Comparison of ENCODE assay signal across 34 cellular contexts in genomic region chr18:43160509-43160908, GRCh38. TPM values are rescaled to one million over a fixed set of nuclear protein-coding genes. Genes with fewer than 3 reads are reported as not detected.
DNase-seq lines count a peak whose midpoint lies in the region; ATAC-seq, FAIRE-seq and TF ChIP-seq lines count a peak whose summit lies in the region.
"Had no signal": no experiment of that assay in that cellular context is flagged by ENCODE, and none has a peak within 500 bp of the region (broad histone marks: within the 10 kb centered on the region; RNA-seq: fewer than 3 reads in every experiment).

No MANE protein-coding gene starts in this region.

- H4K91ac ChIP-seq in H1 (replicated peaks; ENCODE audit: insufficient read length, low read length), result no peak overlapping the region

- H2BK120ac ChIP-seq in H1 (replicated peaks; ENCODE audit: low read depth, low read length), result no peak overlapping the region

- H4K5ac ChIP-seq in H1 (ENCODE audit: insufficient read length, low read depth, low read length), result no peak overlapping the region

- H4K20me1 ChIP-seq in GM23248 (ENCODE audit: insufficient read depth) (no peaks in the 10 kb centered on the region), H1 (replicated peaks in 1 of 2; ENCODE audit: control insufficient read depth in 1 of 2, insufficient read depth in 2 of 2, low read length in 2 of 2) (no peaks in the 10 kb centered on the region)

- ATAC-seq in SK-N-SH treated with all-trans-retinoic acid at 6 μM for 48 hours (no peak), GM19395 (IDR thresholded peaks at IDR 0.05; ENCODE audit: unreplicated experiment) (no peak), left lung (no peak)
- ATAC-seq: activated naive CD4-positive, alpha-beta T cell treated with anti-CD3 and anti-CD28 coated beads, Interleukin-2, amount 50 U/mL, for 72 hours; activated T-helper 17 cell treated with anti-CD3 and anti-CD28 coated beads, Interleukin-2, amount 50 U/mL, for 72 hours; body of pancreas; HepG2; stimulated activated effector memory CD8-positive, alpha-beta T cell treated with anti-CD3 and anti-CD28 coated beads, Interleukin-12 subunit alpha, Interleukin-12 subunit beta, amount 100 ng/mL, for 72 hours had no signal

- TF ChIP-seq POLR2A in H1 (IDR thresholded peaks at IDR 0.05; ENCODE audit: control extremely low read depth in 1 of 2, low read depth in 2 of 2, low read length in 2 of 2), result no peak

- no peaks in the 10 kb centered on the region for H3K9me2 ChIP-seq in GM23248 (ENCODE audit: insufficient read depth)

- no peak overlapping the region for H2BK20ac ChIP-seq in H1 (ENCODE audit: low read length)

- H3K18ac ChIP-seq in H1 (ENCODE audit: extremely low read depth, low read length), result no peak overlapping the region

- no peak overlapping the region for H3K23ac ChIP-seq in H1 (ENCODE audit: insufficient read length)

- H2AK5ac ChIP-seq in H1 (ENCODE audit: low read depth, low read length), result no peak overlapping the region

- TF ChIP-seq RAD21 in H1 (IDR thresholded peaks at IDR 0.05 in 1 of 2, conservative IDR thresholded peaks at IDR 0.05 in 1 of 2; ENCODE audit: low read depth in 2 of 2, low read length in 2 of 2), result no peak

- H3F3A ChIP-seq in GM23248 (ENCODE audit: insufficient read depth), result no peaks in the 10 kb centered on the region

- H2AFZ ChIP-seq in GM23248 (no peak overlapping the region), H1 (ENCODE audit: low read length) (peak overlapping the region; percentile 62; the same call in 1 of the 2 replicates)

- no peak for TF ChIP-seq EP300 in H1 (IDR thresholded peaks at IDR 0.05; ENCODE audit: borderline replicate concordance in 1 of 2, low read depth in 2 of 2, low read length in 2 of 2)

- no peak for FAIRE-seq in H1 (lab: Jason Lieb, UNC)
- FAIRE-seq: HepG2, kidney had no signal

- no peak overlapping the region for H3K4ac ChIP-seq in H1 (replicated peaks; ENCODE audit: insufficient read length, low read depth, low read length)

- peak; percentile 1 for DNase-seq in GM23248
- no peak for DNase-seq in H1 (ENCODE audit: low read depth in 1 of 2, low spot score in 2 of 2)
- peak; percentile 38 for DNase-seq in retinal pigment epithelial cell (ENCODE audit: low read depth)
- DNase-seq in activated effector memory CD4-positive, alpha-beta T cell treated with anti-CD3 and anti-CD28 coated beads, Interleukin-2, amount 50 U/mL, for 16 hours, result no peak
- DNase-seq in left lung, result no peak
- DNase-seq in stimulated activated CD4-positive, alpha-beta T cell treated with anti-CD3 and anti-CD28 coated beads, Interleukin-4, amount 100 ng/mL, for 1 hour, result no peak
- DNase-seq: ACHN; activated B cell treated with CpG ODN at 0.5 μM for 24 hours; activated CD4-positive, alpha-beta T cell treated with anti-CD3 and anti-CD28 coated beads, Interleukin-2, amount 50 U/mL, for 4 hours; activated CD8-positive, alpha-beta memory T cell treated with anti-CD3 and anti-CD28 coated beads, Interleukin-2, amount 50 U/mL, for 4 hours; body of pancreas; C1 segment of cervical spinal cord; Caco-2; colonic mucosa; effector memory CD4-positive, alpha-beta T cell; erythroblast; H9; kidney; NCI-H1092 treated with DMSO at 0.1 percent for 48 hours; NCI-H2029; stimulated activated CD4-positive, alpha-beta T cell treated with anti-CD3 and anti-CD28 coated beads, Interleukin-2, amount 100 ng/mL, for 24 hours; SW 1271 had no signal

- CTCF ChIA-PET in H1 (lab: Charles Lee; ENCODE audit: partially characterized antibody), result no interaction called here

- H3K4me1 ChIP-seq in GM23248 (ENCODE audit: insufficient read depth) (peaks cover 5% of the 10 kb centered on the region; the same call in 1 of the 2 replicates), H1 (replicated peaks in 1 of 4; ENCODE audit: control insufficient read depth in 3 of 4, insufficient read depth in 4 of 4, low read length in 3 of 4) (no peaks in the 10 kb centered on the region), left lung (no peaks in the 10 kb centered on the region)
- H3K4me1 ChIP-seq: body of pancreas, Caco-2, colonic mucosa had no signal

- H3K27ac ChIP-seq in GM23248 (no peak overlapping the region), H1 (ENCODE audit: low read depth, low read length) (no peak overlapping the region), left lung (no peak overlapping the region)
- H3K27ac ChIP-seq: body of pancreas, colonic mucosa, HL-60 had no signal

- no peaks in the 10 kb centered on the region for H3K9me3 ChIP-seq in GM23248 (ENCODE audit: low read depth)
- peaks cover 8 to 18% of the 10 kb centered on the region in 2 experiments; a peak in 3 of 4 replicates for H3K9me3 ChIP-seq in H1 (ENCODE audit: insufficient read depth in 2 of 2, low read depth in 1 of 2, low read length in 1 of 2)
- H3K9me3 ChIP-seq in left lung, result peaks cover 0 to 19% of the 10 kb centered on the region in 2 donors
- H3K9me3 ChIP-seq: body of pancreas, Caco-2, colonic mucosa had no signal

- H3K9ac ChIP-seq in GM23248 (no peak overlapping the region), H1 (replicated peaks in 1 of 4; ENCODE audit: extremely low read depth in 1 of 4, low read depth in 3 of 4, low read length in 3 of 4) (no peak overlapping the region)

- intact Hi-C loops in left lung (cut with DNase I), result no loop called here

- no peak overlapping the region for H4K8ac ChIP-seq in H1 (ENCODE audit: extremely low read depth, insufficient read depth, low read length)

- POLR2A ChIA-PET in H1 (lab: Charles Lee; ENCODE audit: partially characterized antibody), result no interaction called here

- TF ChIP-seq CTCF in H1 (IDR thresholded peaks at IDR 0.05; ENCODE audit: control extremely low read depth in 1 of 3, insufficient read depth in 1 of 3, low read depth in 1 of 3, low read length in 3 of 3) (no peak), retinal pigment epithelial cell (conservative IDR thresholded peaks at IDR 0.05; ENCODE audit: low read depth, low read length) (no peak), left lung (IDR thresholded peaks at IDR 0.05) (no peak)

- no peak overlapping the region for H2BK12ac ChIP-seq in H1 (ENCODE audit: low read depth, low read length)

- no peaks in the 10 kb centered on the region for H3K23me2 ChIP-seq in H1 (ENCODE audit: low read depth, low read length)

- WGBS in GM23248 (ENCODE audit: low coverage in 1 of 2, low lambda C conversion rate in 2 of 2, missing lambda C conversion rate in 2 of 2), 2 experiments, result 7 to 18% methylated on average over 1 of the region's 1 CpG
- 88% methylated on average over 1 of the region's 1 CpG; no CpG with 5 or more reads in 1 of the 2 experiments for WGBS in H1 (ENCODE audit: extremely low coverage in 1 of 2, insufficient coverage in 1 of 2, insufficient read length in 1 of 2, insufficient replicate concordance in 2 of 2, low coverage in 1 of 2, low lambda C conversion rate in 2 of 2, missing lambda C conversion rate in 1 of 2), 2 experiments

- no peak overlapping the region for H3K56ac ChIP-seq in H1 (replicated peaks; ENCODE audit: insufficient read length, low read depth, low read length)

- H3K14ac ChIP-seq in H1 (ENCODE audit: insufficient read length), result no peak overlapping the region

- no peaks in the 10 kb centered on the region for H3K79me2 ChIP-seq in GM23248 (ENCODE audit: insufficient read depth)
- no peaks in the 10 kb centered on the region for H3K79me2 ChIP-seq in H1 (ENCODE audit: control insufficient read depth in 1 of 2, insufficient read depth in 2 of 2, low read length in 2 of 2)

- no peaks in the 10 kb centered on the region for H3K36me3 ChIP-seq in GM23248 (ENCODE audit: low read depth)
- H3K36me3 ChIP-seq in H1 (ENCODE audit: control insufficient read depth in 2 of 4, insufficient read depth in 4 of 4, low read length in 3 of 4), result peaks cover 0 to 2% (median 0%) of the 10 kb centered on the region in 4 experiments; a peak in 1 of 8 replicates
- no peaks in the 10 kb centered on the region for H3K36me3 ChIP-seq in left lung
- H3K36me3 ChIP-seq: colonic mucosa had no signal

- no peak overlapping the region for H2BK5ac ChIP-seq in H1 (ENCODE audit: low read depth, low read length)

- H3K4me3 ChIP-seq in GM23248, result no peak overlapping the region
- no peak overlapping the region for H3K4me3 ChIP-seq in H1 (ENCODE audit: extremely low read depth in 1 of 4, insufficient read depth in 2 of 4, low read depth in 3 of 4, low read length in 4 of 4)
- no peak overlapping the region for H3K4me3 ChIP-seq in retinal pigment epithelial cell (ENCODE audit: low read length)
- no peak overlapping the region for H3K4me3 ChIP-seq in left lung
- H3K4me3 ChIP-seq: body of pancreas, colonic mucosa had no signal

- in situ Hi-C loops in GM23248 (cut with MboI), result no loop called here

- H3K79me1 ChIP-seq in H1 (ENCODE audit: low read depth, low read length), result no peaks in the 10 kb centered on the region

- H3K4me2 ChIP-seq in GM23248 (ENCODE audit: unreplicated experiment) (no peak overlapping the region), H1 (ENCODE audit: insufficient read depth in 1 of 2, low read depth in 2 of 2, low read length in 2 of 2) (no peak overlapping the region)

- no peak overlapping the region for H2BK15ac ChIP-seq in H1 (ENCODE audit: low read length)

- H3K27me3 ChIP-seq in GM23248 (replicated peaks; ENCODE audit: insufficient read depth) (no peaks in the 10 kb centered on the region), H1 (replicated peaks in 1 of 4; ENCODE audit: control insufficient read depth in 3 of 4, extremely low read depth in 1 of 4, insufficient read depth in 3 of 4, low read length in 3 of 4) (no peaks in the 10 kb centered on the region), left lung (no peaks in the 10 kb centered on the region)
- H3K27me3 ChIP-seq: body of pancreas, colonic mucosa had no signal

TF ChIP-seq in SK-N-SH treated with all-trans-retinoic acid at 6 μM for 48 hours, 23 proteins besides CTCF, POLR2A, EP300 and RAD21 (continues in another document):
- no peak for TF ChIP-seq OSR1 (CRISPR knock-in tag; IDR thresholded peaks at IDR 0.05)
- TF ChIP-seq TOX (CRISPR knock-in tag; IDR thresholded peaks at IDR 0.05; ENCODE audit: borderline replicate concordance), result no peak
- TF ChIP-seq ARNTL (CRISPR knock-in tag; IDR thresholded peaks at IDR 0.05; ENCODE audit: borderline replicate concordance, low read depth), result no peak

TF ChIP-seq in H1, 55 proteins besides CTCF, POLR2A, EP300 and RAD21 (continues in another document):
- TF ChIP-seq GTF2F1 (IDR thresholded peaks at IDR 0.05; ENCODE audit: borderline replicate concordance, low read depth, low read length) (no peak), CHD2 (IDR thresholded peaks at IDR 0.05; ENCODE audit: low read length) (no peak)

RNA-seq across cellular contexts. Expression of gene RIT2, which starts 45.0 kb away (rescaled TPM):
- not detected in 2 replicates for total RNA-seq in GM23248 (2014; rRNA removed; shearing (Covaris generic))
- polyA plus RNA-seq in GM23248 (2016; fragmentation: Nextera tagmentation; extraction: Ambion mirVana) (not detected in 2 replicates), H1 (2011; rRNA removed) (0.46 and 0.67 TPM in 2 replicates)
- 2.5 and 3.2 TPM in 2 replicates for total RNA-seq in H1 (2021; fragmentation: NEBNext Ultra II Directional; extraction: Animal tissue kit (Norgen Biotek cat#: 25700))
- 1.1 TPM for polyA plus RNA-seq in H1 (2011; cell fraction: cytosol; rRNA removed)
- 0.37 TPM for polyA plus RNA-seq in H1 (2011; cell fraction: nucleus; rRNA removed)
- polyA plus RNA-seq in H1 (2012, experiment 1 of 2), result 0.73 to 1.9 TPM (median 0.97 TPM) in 4 replicates
- 0.35 TPM for polyA plus RNA-seq in H1 (2012, experiment 2 of 2)
- 2.1 TPM for polyA plus RNA-seq in H1 (2013, experiment 1 of 2)
- 1.8 TPM for polyA plus RNA-seq in H1 (2013, experiment 2 of 2)
- polyA minus RNA-seq in H1 (2011; rRNA and poly(A)+ RNA removed), result 0.17 TPM in 1 of 2 replicates, not detected in the other
- not detected for polyA minus RNA-seq in H1 (2011; cell fraction: cytosol; rRNA and poly(A)+ RNA removed)
- 1.6 TPM for polyA minus RNA-seq in H1 (2011; cell fraction: nucleus; rRNA and poly(A)+ RNA removed)
- not detected for total RNA-seq in left lung
- total RNA-seq: activated B cell treated with CpG ODN at 0.5 μM for 24 hours; activated naive CD4-positive, alpha-beta T cell treated with anti-CD3 and anti-CD28 coated beads, Interleukin-2, amount 50 U/mL, for 72 hours; activated T-helper 17 cell treated with anti-CD3 and anti-CD28 coated beads, Interleukin-2, amount 50 U/mL, for 72 hours; body of pancreas; Caco-2; colonic mucosa; glomerular endothelial cell; HepG2; kidney; lung microvascular endothelial cell; posterior vena cava; skeletal muscle tissue; ureter had no signal
- polyA plus RNA-seq: HepG2 had no signal

Comparison
In these comparisons a context has a peak if more than half of its experiments do, and no peak if none do; other contexts are left out.
1. DNase-seq: peak in GM23248 (single experiment) and retinal pigment epithelial cell (single experiment); none in H1 (0 of 2), activated effector memory CD4-positive, alpha-beta T cell treated with anti-CD3 and anti-CD28 coated beads, Interleukin-2, amount 50 U/mL, for 16 hours (single experiment), left lung (0 of 2) and stimulated activated CD4-positive, alpha-beta T cell treated with anti-CD3 and anti-CD28 coated beads, Interleukin-4, amount 100 ng/mL, for 1 hour (single experiment).